ENCODE assay signal across 28 cellular contexts in the genomic region with DNA sequence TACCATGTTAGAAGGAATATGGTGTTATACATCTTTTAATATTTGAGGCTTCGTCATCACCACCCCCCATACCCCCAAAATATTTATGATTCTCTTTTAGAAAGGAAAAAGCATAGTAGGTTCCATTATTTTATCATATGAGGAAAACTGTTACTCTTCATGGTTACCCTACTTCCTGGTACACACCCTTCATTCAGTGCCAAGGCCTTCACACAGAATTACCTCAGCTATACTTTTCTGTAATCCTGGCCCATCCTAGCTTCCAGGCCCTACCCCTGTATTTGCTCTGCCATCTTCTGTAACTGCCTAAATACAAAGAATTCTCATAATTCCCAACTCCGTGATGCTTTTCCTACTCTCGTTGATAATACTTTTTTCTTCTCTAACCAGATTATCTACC.
"Had no signal": no experiment of that assay in that cellular context is flagged by ENCODE, and none has a peak within 500 bp of the region (broad histone marks: within the 10 kb centered on the region; RNA-seq: fewer than 3 reads in every experiment).

No MANE protein-coding gene starts in this region.

- H3K27me3 Mint-ChIP-seq: progenitor cell of endocrine pancreas; stimulated activated naive B cell treated with anti-CD40 and anti-IgM and Interleukin-4, amounts not matched to agents 10 μg/mL and 1 μg/mL and 100 μg/mL, for 72 hours; stimulated activated naive CD8-positive, alpha-beta T cell treated with anti-CD3 and anti-CD28 coated beads, Interleukin-15, Interleukin-2, amounts not matched to agents 100 ng/mL and 50 ng/mL, for 24 hours had no signal

- H3K27me3 ChIP-seq: neural progenitor cell, ovary, right lobe of liver, sigmoid colon, stomach, thyroid gland, tibial nerve, upper lobe of left lung, vagina had no signal

- H3K4me1 ChIP-seq: neural progenitor cell, parathyroid adenoma, psoas muscle, sigmoid colon, thyroid gland, tibial nerve, vagina had no signal

- DNase-seq: natural killer cell; occipital lobe; ovary; posterior cingulate gyrus; psoas muscle; right cardiac atrium; right lobe of liver; sigmoid colon; small intestine; stimulated activated CD4-positive, alpha-beta T cell treated with anti-CD3 and anti-CD28 coated beads, Interleukin-15, amount 100 ng/mL, for 24 hours; stimulated activated CD4-positive, alpha-beta T cell treated with anti-CD3 and anti-CD28 coated beads, Interleukin-2, amount 100 ng/mL, for 24 hours; stimulated activated CD4-positive, alpha-beta T cell treated with anti-CD3 and anti-CD28 coated beads, Interleukin-2, amount 100 ng/mL, for 48 hours; stimulated activated CD4-positive, alpha-beta T cell treated with anti-CD3 and anti-CD28 coated beads, Interleukin-4, amount 100 ng/mL, for 24 hours; stimulated activated naive B cell treated with anti-CD40 and anti-IgM and Interleukin-4, amounts not matched to agents 10 μg/mL and 1 μg/mL and 100 μg/mL, for 72 hours; stimulated activated naive CD4-positive, alpha-beta T cell treated with Interleukin-2 at 50 U/mL for 16 hours; stomach; thyroid gland; trophoblast cell; upper lobe of left lung had no signal

- H3K4me3 ChIP-seq: neural progenitor cell, ovary, psoas muscle, right lobe of liver, sigmoid colon, stomach, thoracic aorta, thyroid gland, tibial nerve, upper lobe of left lung, vagina had no signal

- H3K4me1 Mint-ChIP-seq: nephron, neural progenitor cell had no signal

- H3K9me3 ChIP-seq: ovary, psoas muscle, right lobe of liver, sigmoid colon, stomach, thoracic aorta, thyroid gland, upper lobe of left lung, vagina had no signal

- H3K4me3 Mint-ChIP-seq: natural killer cell; nephron; neural progenitor cell; stimulated activated effector memory CD8-positive, alpha-beta T cell treated with anti-CD3 and anti-CD28 coated beads, Interleukin-12 subunit alpha, Interleukin-12 subunit beta, amount 100 ng/mL, for 72 hours; stimulated activated naive B cell treated with anti-CD40 and anti-IgM and Interleukin-4, amounts not matched to agents 10 μg/mL and 1 μg/mL and 100 μg/mL, for 72 hours; stimulated activated naive CD8-positive, alpha-beta T cell treated with anti-CD3 and anti-CD28 coated beads, Interleukin-15, Interleukin-2, amounts not matched to agents 100 ng/mL and 50 ng/mL, for 24 hours had no signal

- H3K27ac ChIP-seq: neural progenitor cell, ovary, parathyroid adenoma, psoas muscle, right lobe of liver, sigmoid colon, stomach, thoracic aorta, thyroid gland, tibial nerve, upper lobe of left lung, vagina had no signal

- ATAC-seq: natural killer cell; psoas muscle; right cardiac atrium; right lobe of liver; stimulated activated effector memory CD8-positive, alpha-beta T cell treated with anti-CD3 and anti-CD28 coated beads, Interleukin-12 subunit alpha, Interleukin-12 subunit beta, amount 100 ng/mL, for 72 hours; stimulated activated naive B cell treated with anti-CD40 and anti-IgM and Interleukin-4, amounts not matched to agents 10 μg/mL and 1 μg/mL and 100 μg/mL, for 72 hours had no signal

- H3K27ac Mint-ChIP-seq: natural killer cell; nephron; neural progenitor cell; progenitor cell of endocrine pancreas; stimulated activated effector memory CD8-positive, alpha-beta T cell treated with anti-CD3 and anti-CD28 coated beads, Interleukin-12 subunit alpha, Interleukin-12 subunit beta, amount 100 ng/mL, for 72 hours; stimulated activated naive B cell treated with anti-CD40 and anti-IgM and Interleukin-4, amounts not matched to agents 10 μg/mL and 1 μg/mL and 100 μg/mL, for 72 hours; stimulated activated naive CD8-positive, alpha-beta T cell treated with anti-CD3 and anti-CD28 coated beads, Interleukin-15, Interleukin-2, amounts not matched to agents 100 ng/mL and 50 ng/mL, for 24 hours had no signal

- H3K9me3 Mint-ChIP-seq: natural killer cell; nephron; stimulated activated effector memory CD8-positive, alpha-beta T cell treated with anti-CD3 and anti-CD28 coated beads, Interleukin-12 subunit alpha, Interleukin-12 subunit beta, amount 100 ng/mL, for 72 hours; stimulated activated naive B cell treated with anti-CD40 and anti-IgM and Interleukin-4, amounts not matched to agents 10 μg/mL and 1 μg/mL and 100 μg/mL, for 72 hours; stimulated activated naive CD8-positive, alpha-beta T cell treated with anti-CD3 and anti-CD28 coated beads, Interleukin-15, Interleukin-2, amounts not matched to agents 100 ng/mL and 50 ng/mL, for 24 hours had no signal

- H3K36me3 ChIP-seq: ovary had no signal
